ENCODE assay signal across 9 cellular contexts in genomic region chr6:102114402-102114801, GRCh38.
DNase-seq lines count a peak whose midpoint lies in the region; ATAC-seq and TF ChIP-seq lines count a peak whose summit lies in the region.
"Had no signal": no experiment of that assay in that cellular context is flagged by ENCODE, and none has a peak within 500 bp of the region (broad histone marks: within the 10 kb centered on the region; RNA-seq: fewer than 3 reads in every experiment).

No MANE protein-coding gene starts in this region.

- H3K27ac ChIP-seq in tibial nerve, result no peak overlapping the region
- H3K27ac ChIP-seq: skin epidermis had no signal

- H3K9me3 ChIP-seq in tibial nerve, result peaks cover 0 to 8% (median 0%) of the 10 kb centered on the region in 4 donors

- H3K36me3 ChIP-seq in tibial nerve, result no peaks in the 10 kb centered on the region

- peak; percentile 19 for DNase-seq in ACHN
- DNase-seq in GM20000 (ENCODE audit: low spot score), result peak; percentile 3
- DNase-seq in KBM-7, result peak; percentile 20
- DNase-seq in astrocyte of the spinal cord (ENCODE audit: low read depth, low spot score), result no peak
- no peak for DNase-seq in DMS153 (lab: John Stamatoyannopoulos, UW)
- no peak for DNase-seq in tibial nerve (ENCODE audit: low spot score in 2 of 2)

- H3K4me1 ChIP-seq in tibial nerve, result no peaks in the 10 kb centered on the region

- no peak for TF ChIP-seq POLR2A in tibial nerve (IDR thresholded peaks at IDR 0.05)

- ATAC-seq in HG03354 (IDR thresholded peaks at IDR 0.05; ENCODE audit: poor library complexity, severe bottlenecking, unreplicated experiment), result no peak
- ATAC-seq in GM21723 (IDR thresholded peaks at IDR 0.05; ENCODE audit: unreplicated experiment), result no peak

- TF ChIP-seq CTCF in GM20000 (IDR thresholded peaks at IDR 0.05; ENCODE audit: extremely low read depth, missing control alignments) (no peak), astrocyte of the spinal cord (IDR thresholded peaks at IDR 0.05; ENCODE audit: low read depth, low read length) (peak; percentile 7), tibial nerve (IDR thresholded peaks at IDR 0.05) (no peak)

- H3K4me3 ChIP-seq in astrocyte of the spinal cord (ENCODE audit: low read depth, low read length) (no peak overlapping the region), tibial nerve (no peak overlapping the region)
- H3K4me3 ChIP-seq: skin epidermis had no signal

- no peak for TF ChIP-seq EP300 in tibial nerve (IDR thresholded peaks at IDR 0.05)

- in situ Hi-C loops in ACHN (cut with HindIII; ENCODE audit: low pct_ligation_motif_present, low pct_unique_long_range_greater_than_20kb, low sequenced_read_pairs) (no loop called here), KBM-7 (cut with MboI; ENCODE audit: low pct_unique_long_range_greater_than_20kb, low sequenced_read_pairs) (no loop called here), astrocyte of the spinal cord (cut with HindIII; ENCODE audit: low sequenced_read_pairs) (no loop called here)

- no peaks in the 10 kb centered on the region for H3K27me3 ChIP-seq in tibial nerve

- WGBS in tibial nerve, 2 donors, result 26 to 54% methylated on average over 2 of the region's 2 CpGs

Comparison
In these comparisons a context has a peak if more than half of its experiments do, and no peak if none do; other contexts are left out.
1. DNase-seq: peak in ACHN (single experiment), GM20000 (single experiment) and KBM-7 (single experiment); none in astrocyte of the spinal cord (single experiment), DMS153 (single experiment) and tibial nerve (0 of 2).